Comparison of ENCODE assay signal across 17 cellular contexts in the genomic region with DNA sequence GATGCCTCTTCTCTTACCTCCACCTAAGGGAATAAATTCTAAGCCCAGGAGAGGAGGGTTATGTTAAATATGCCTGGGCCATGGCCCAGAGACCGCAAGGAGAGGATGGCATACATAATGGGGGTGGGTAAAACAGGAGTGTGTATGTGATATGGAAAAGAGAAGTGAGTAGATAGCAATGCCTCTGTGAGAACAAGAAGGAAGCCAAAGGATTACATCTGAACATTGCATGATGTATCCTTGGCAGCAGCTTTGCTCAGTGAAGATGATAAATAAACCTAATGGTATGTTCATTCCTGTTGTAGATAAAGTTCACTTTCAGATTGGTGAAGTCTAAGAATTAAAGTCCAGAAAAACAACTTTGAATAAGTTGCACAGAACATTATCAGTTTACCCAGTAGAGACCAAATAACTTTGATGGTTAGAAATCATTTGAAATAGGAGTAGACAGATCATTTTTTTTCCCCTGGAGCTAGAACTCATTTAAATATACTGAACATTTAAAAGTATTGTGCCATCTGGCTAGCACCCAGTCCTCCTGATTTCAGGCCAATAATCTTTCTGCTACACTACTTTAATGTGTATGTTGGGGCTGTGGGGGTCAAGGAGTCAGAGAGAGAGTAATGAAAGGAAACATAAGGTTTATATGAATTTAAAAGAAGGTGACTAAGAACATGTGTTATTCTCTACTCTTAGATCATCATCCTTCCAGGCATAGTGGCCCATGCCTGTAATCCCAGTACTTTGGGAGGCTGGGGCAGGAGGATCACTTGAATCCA.
DNase-seq lines count a peak whose midpoint lies in the region; TF ChIP-seq lines count a peak whose summit lies in the region.
"Had no signal": no experiment of that assay in that cellular context is flagged by ENCODE, and none has a peak within 500 bp of the region (broad histone marks: within the 10 kb centered on the region; RNA-seq: fewer than 3 reads in every experiment).

No MANE protein-coding gene starts in this region.

- H3K9me3 ChIP-seq in CD8-positive, alpha-beta memory T cell (ENCODE audit: low read length) = no peaks in the 10 kb centered on the region

- H3K36me3 Mint-ChIP-seq in CD8-positive, alpha-beta memory T cell = no peaks in the 10 kb centered on the region

- no peaks in the 10 kb centered on the region for H3K4me1 ChIP-seq in CD8-positive, alpha-beta memory T cell (ENCODE audit: insufficient read depth, low read length)

- no peak overlapping the region for H3K4me3 Mint-ChIP-seq in CD8-positive, alpha-beta memory T cell
- H3K4me3 Mint-ChIP-seq: activated CD4-positive, alpha-beta memory T cell treated with anti-CD3 and anti-CD28 coated beads, Interleukin-2, amount 10 ng/mL, durations not matched to agents 7 days and 5 days; H9; stimulated activated naive CD8-positive, alpha-beta T cell treated with anti-CD3 and anti-CD28 coated beads, Interleukin-15, amount 100 ng/mL, for 72 hours had no signal

- H3K36me3 ChIP-seq in CD8-positive, alpha-beta memory T cell (ENCODE audit: insufficient read depth, low read length) = no peaks in the 10 kb centered on the region

- peaks cover 0 to 3% of the 10 kb centered on the region in 2 donors for H3K27me3 Mint-ChIP-seq in CD8-positive, alpha-beta memory T cell
- H3K27me3 Mint-ChIP-seq: stimulated activated naive CD8-positive, alpha-beta T cell treated with anti-CD3 and anti-CD28 coated beads, Interleukin-15, amount 100 ng/mL, for 72 hours had no signal

- H3K4me1 Mint-ChIP-seq in CD8-positive, alpha-beta memory T cell = no peaks in the 10 kb centered on the region
- H3K4me1 Mint-ChIP-seq: activated CD4-positive, alpha-beta memory T cell treated with anti-CD3 and anti-CD28 coated beads, Interleukin-2, amount 10 ng/mL, durations not matched to agents 7 days and 5 days; H9; stimulated activated naive CD8-positive, alpha-beta T cell treated with anti-CD3 and anti-CD28 coated beads, Interleukin-15, amount 100 ng/mL, for 72 hours had no signal

- POLR2A ChIA-PET in CD8-positive, alpha-beta memory T cell (lab: Charles Lee) = no interaction called here

- no peak overlapping the region for H3K27ac ChIP-seq in CD8-positive, alpha-beta memory T cell (ENCODE audit: low read depth, low read length)
- H3K27ac ChIP-seq: VCaP had no signal

- H3K9me3 Mint-ChIP-seq in CD8-positive, alpha-beta memory T cell = no peaks in the 10 kb centered on the region
- H3K9me3 Mint-ChIP-seq: activated CD4-positive, alpha-beta memory T cell treated with anti-CD3 and anti-CD28 coated beads, Interleukin-2, amount 10 ng/mL, durations not matched to agents 7 days and 5 days; H9; stimulated activated naive CD8-positive, alpha-beta T cell treated with anti-CD3 and anti-CD28 coated beads, Interleukin-15, amount 100 ng/mL, for 72 hours had no signal

- no peaks in the 10 kb centered on the region for H3K27me3 ChIP-seq in CD8-positive, alpha-beta memory T cell (ENCODE audit: insufficient read depth, low read length, poor library complexity, severe bottlenecking)

- CTCF ChIA-PET in CD8-positive, alpha-beta memory T cell (lab: Charles Lee) = no interaction called here

- DNase-seq in AG10803 (ENCODE audit: low read depth) (peak; percentile 54), HS-5 (ENCODE audit: low read depth) (peak; percentile 10), amniotic epithelial cell (ENCODE audit: low read depth) (peak; percentile 92), fibroblast of the aortic adventitia (ENCODE audit: low read depth) (peak; percentile 69), foreskin melanocyte (no peak), NCI-H1417 (lab: John Stamatoyannopoulos, UW) (no peak), hippocampal formation (lab: John Stamatoyannopoulos, UW) (no peak)
- DNase-seq in CD8-positive, alpha-beta memory T cell = no peak
- DNase-seq: activated CD4-positive, alpha-beta memory T cell treated with anti-CD3 and anti-CD28 coated beads, Interleukin-2, amount 10 ng/mL, durations not matched to agents 7 days and 5 days; COR-L47; H9; head of caudate nucleus; islet precursor cell; NCI-H2081 treated with DMSO at 0.1 percent for 48 hours; NCI-H774; stimulated activated naive CD8-positive, alpha-beta T cell treated with anti-CD3 and anti-CD28 coated beads, Interleukin-15, amount 100 ng/mL, for 72 hours had no signal

- TF ChIP-seq CTCF in AG10803 (conservative IDR thresholded peaks at IDR 0.05; ENCODE audit: low read length) = no peak
- TF ChIP-seq CTCF in fibroblast of the aortic adventitia (IDR thresholded peaks at IDR 0.05; ENCODE audit: insufficient read depth, low read length) = no peak

- H3K4me3 ChIP-seq in AG10803 (ENCODE audit: low read length) (no peak overlapping the region), fibroblast of the aortic adventitia (ENCODE audit: low read depth, low read length) (no peak overlapping the region)
- no peak overlapping the region for H3K4me3 ChIP-seq in CD8-positive, alpha-beta memory T cell (ENCODE audit: low read length)

- H3K27ac Mint-ChIP-seq in CD8-positive, alpha-beta memory T cell = no peak overlapping the region
- H3K27ac Mint-ChIP-seq: activated CD4-positive, alpha-beta memory T cell treated with anti-CD3 and anti-CD28 coated beads, Interleukin-2, amount 10 ng/mL, durations not matched to agents 7 days and 5 days; H9; stimulated activated naive CD8-positive, alpha-beta T cell treated with anti-CD3 and anti-CD28 coated beads, Interleukin-15, amount 100 ng/mL, for 72 hours had no signal

Comparison
In these comparisons a context has a peak if more than half of its experiments do, and no peak if none do; other contexts are left out.
1. DNase-seq: peak in AG10803 (single experiment), HS-5 (single experiment), amniotic epithelial cell (single experiment) and fibroblast of the aortic adventitia (single experiment); none in foreskin melanocyte (single experiment), NCI-H1417 (0 of 3), hippocampal formation (0 of 2) and CD8-positive, alpha-beta memory T cell (0 of 5).